In the genomic region with DNA sequence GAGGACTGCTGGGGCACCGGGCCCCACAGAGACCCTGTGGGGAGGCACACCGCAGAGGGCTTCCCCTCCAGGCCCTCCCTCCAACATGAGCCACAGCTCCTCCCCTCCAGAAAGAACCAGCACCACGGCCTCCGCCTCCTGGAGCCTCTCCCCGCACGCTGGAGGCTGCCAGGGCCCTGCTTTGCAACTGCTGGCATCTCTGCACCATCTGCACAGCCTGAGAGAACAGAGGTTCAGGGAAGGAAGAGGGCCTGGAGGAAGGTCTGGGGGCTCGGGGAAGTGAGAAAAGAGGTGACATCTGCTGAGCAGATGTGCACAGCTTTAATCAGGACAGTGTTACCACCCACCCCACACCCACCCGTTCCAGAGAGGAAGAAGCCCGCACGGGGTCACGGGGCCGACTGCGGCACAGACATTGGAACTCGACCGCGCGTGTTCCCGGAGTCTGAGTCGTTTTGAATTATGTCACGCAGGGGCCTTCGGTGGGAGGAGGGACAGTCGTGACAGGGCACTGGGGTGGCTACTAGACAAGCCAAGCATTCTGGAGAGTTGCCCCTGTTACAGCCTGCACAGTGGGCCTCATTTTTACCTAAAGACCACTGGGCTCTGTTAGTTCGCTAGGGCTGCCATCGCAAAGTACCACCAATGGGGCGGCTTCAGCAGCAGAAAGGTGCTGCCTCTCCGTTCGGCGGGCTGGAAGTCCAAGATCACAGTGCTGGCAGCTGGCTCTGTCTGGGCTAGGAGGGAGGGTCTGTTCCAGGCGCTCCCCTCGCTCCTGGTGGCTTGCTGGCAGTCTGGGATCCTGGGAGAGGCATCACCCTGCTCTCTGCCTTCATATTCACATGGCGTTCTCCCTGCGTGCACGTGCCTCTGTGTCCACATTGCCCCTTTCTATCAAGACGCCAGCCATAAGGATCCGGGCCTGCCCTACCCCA, we compare ENCODE assay signal across 1 cellular context.
TF ChIP-seq lines count a peak whose summit lies in the region.

No MANE protein-coding gene starts in this region.

TF ChIP-seq in WTC11, 78 proteins besides CTCF, POLR2A, EP300 and RAD21 (continued from another document):
- TF ChIP-seq, protein P1, sequence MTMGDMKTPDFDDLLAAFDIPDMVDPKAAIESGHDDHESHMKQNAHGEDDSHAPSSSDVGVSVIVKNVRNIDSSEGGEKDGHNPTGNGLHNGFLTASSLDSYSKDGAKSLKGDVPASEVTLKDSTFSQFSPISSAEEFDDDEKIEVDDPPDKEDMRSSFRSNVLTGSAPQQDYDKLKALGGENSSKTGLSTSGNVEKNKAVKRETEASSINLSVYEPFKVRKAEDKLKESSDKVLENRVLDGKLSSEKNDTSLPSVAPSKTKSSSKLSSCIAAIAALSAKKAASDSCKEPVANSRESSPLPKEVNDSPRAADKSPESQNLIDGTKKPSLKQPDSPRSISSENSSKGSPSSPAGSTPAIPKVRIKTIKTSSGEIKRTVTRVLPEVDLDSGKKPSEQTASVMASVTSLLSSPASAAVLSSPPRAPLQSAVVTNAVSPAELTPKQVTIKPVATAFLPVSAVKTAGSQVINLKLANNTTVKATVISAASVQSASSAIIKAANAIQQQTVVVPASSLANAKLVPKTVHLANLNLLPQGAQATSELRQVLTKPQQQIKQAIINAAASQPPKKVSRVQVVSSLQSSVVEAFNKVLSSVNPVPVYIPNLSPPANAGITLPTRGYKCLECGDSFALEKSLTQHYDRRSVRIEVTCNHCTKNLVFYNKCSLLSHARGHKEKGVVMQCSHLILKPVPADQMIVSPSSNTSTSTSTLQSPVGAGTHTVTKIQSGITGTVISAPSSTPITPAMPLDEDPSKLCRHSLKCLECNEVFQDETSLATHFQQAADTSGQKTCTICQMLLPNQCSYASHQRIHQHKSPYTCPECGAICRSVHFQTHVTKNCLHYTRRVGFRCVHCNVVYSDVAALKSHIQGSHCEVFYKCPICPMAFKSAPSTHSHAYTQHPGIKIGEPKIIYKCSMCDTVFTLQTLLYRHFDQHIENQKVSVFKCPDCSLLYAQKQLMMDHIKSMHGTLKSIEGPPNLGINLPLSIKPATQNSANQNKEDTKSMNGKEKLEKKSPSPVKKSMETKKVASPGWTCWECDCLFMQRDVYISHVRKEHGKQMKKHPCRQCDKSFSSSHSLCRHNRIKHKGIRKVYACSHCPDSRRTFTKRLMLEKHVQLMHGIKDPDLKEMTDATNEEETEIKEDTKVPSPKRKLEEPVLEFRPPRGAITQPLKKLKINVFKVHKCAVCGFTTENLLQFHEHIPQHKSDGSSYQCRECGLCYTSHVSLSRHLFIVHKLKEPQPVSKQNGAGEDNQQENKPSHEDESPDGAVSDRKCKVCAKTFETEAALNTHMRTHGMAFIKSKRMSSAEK (CRISPR knock-in tag; IDR thresholded peaks at IDR 0.05; ENCODE audit: borderline replicate concordance) = no peak
- TF ChIP-seq TP53 (CRISPR knock-in tag; IDR thresholded peaks at IDR 0.05) (no peak), GRHL2 (CRISPR knock-in tag; IDR thresholded peaks at IDR 0.05; ENCODE audit: insufficient replicate concordance, severe bottlenecking) (no peak), ZNF138 (CRISPR knock-in tag; conservative IDR thresholded peaks at IDR 0.05) (no peak)
- TF ChIP-seq, protein P2, sequence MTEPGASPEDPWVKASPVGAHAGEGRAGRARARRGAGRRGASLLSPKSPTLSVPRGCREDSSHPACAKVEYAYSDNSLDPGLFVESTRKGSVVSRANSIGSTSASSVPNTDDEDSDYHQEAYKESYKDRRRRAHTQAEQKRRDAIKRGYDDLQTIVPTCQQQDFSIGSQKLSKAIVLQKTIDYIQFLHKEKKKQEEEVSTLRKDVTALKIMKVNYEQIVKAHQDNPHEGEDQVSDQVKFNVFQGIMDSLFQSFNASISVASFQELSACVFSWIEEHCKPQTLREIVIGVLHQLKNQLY (CRISPR knock-in tag; IDR thresholded peaks at IDR 0.05) = no peak
